Comparison of ENCODE assay signal across 8 cellular contexts in the genomic region with DNA sequence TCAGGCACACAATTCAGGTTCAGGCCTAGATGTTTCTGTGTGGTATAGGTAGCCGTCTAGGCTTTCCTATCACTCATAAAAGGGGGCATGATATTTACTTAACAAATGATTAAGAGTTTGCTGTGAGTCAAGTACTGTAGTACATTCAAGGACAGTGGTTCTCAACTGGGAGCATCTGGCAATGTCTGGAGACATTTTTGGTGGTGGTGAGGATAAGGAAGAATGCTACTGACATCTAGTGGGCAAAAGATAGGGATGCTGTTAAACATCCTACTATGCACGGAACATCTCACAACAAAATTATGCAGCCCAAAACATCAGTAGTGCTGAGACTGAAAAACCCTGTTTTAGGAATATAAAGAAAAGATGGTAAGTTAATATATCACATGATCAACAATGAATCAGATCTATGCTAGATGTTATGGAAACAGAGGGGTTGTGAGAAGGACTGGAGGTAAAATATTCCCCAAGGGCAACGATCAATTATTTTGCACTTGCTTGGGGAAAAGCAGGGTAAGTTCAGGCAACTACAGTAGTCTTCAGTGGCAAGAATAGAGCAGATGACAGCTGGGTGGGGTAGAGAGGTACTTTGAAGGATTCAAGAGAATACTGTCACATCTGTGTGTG. TPM values are rescaled to one million over a fixed set of nuclear protein-coding genes. Genes with fewer than 3 reads are reported as not detected.
DNase-seq lines count a peak whose midpoint lies in the region; ATAC-seq and TF ChIP-seq lines count a peak whose summit lies in the region.

No MANE protein-coding gene starts in this region.

- no peaks in the 10 kb centered on the region for H3K27me3 Mint-ChIP-seq in dendritic cell treated with granulocyte-macrophage colony-stimulating factor and Interleukin-4, amounts not matched to agents 40 ng/mL and 50 ng/mL, for 4 days
- no peaks in the 10 kb centered on the region for H3K27me3 Mint-ChIP-seq in progenitor cell of endocrine pancreas

- peaks cover 86% of the 10 kb centered on the region for H3K36me3 Mint-ChIP-seq in dendritic cell treated with granulocyte-macrophage colony-stimulating factor and Interleukin-4, amounts not matched to agents 40 ng/mL and 50 ng/mL, for 4 days (ENCODE audit: low read depth)
- H3K36me3 Mint-ChIP-seq in progenitor cell of endocrine pancreas (ENCODE audit: insufficient read depth): peaks cover 28% of the 10 kb centered on the region

- ATAC-seq in right cardiac atrium: no peak
- no peak for ATAC-seq in HG02852 (IDR thresholded peaks at IDR 0.05; ENCODE audit: unreplicated experiment)

- TF ChIP-seq CTCF in left ventricle myocardium inferior (IDR thresholded peaks at IDR 0.05; ENCODE audit: borderline replicate concordance) (peak; percentile 41), progenitor cell of endocrine pancreas (IDR thresholded peaks at IDR 0.05; ENCODE audit: unreplicated experiment) (peak; percentile 65), ovary (IDR thresholded peaks at IDR 0.05) (peak in 1 of 3 donors; percentile 22)

- H3K9me3 ChIP-seq in left ventricle myocardium inferior (replicated peaks) (no peaks in the 10 kb centered on the region), right cardiac atrium (ENCODE audit: control insufficient read depth, low read length) (no peaks in the 10 kb centered on the region), ovary (no peaks in the 10 kb centered on the region)

- 76% methylated on average over 3 of the region's 3 CpGs for WGBS in right cardiac atrium
- 36 to 52% (median 45%) methylated on average over 3 of the region's 3 CpGs for WGBS in ovary, 3 donors

- intact Hi-C loops in left ventricle myocardium inferior (cut with micrococcal nuclease) (no loop called here), right cardiac atrium (cut with DNase I) (no loop called here), ovary (cut with DNase I) (no loop called here)
- intact Hi-C loops in dendritic cell treated with granulocyte-macrophage colony-stimulating factor and Interleukin-4, amounts not matched to agents 40 ng/mL and 50 ng/mL, for 4 days (cut with micrococcal nuclease): no loop called here

- no peaks in the 10 kb centered on the region for H3K9me3 Mint-ChIP-seq in dendritic cell treated with granulocyte-macrophage colony-stimulating factor and Interleukin-4, amounts not matched to agents 40 ng/mL and 50 ng/mL, for 4 days
- no peaks in the 10 kb centered on the region for H3K9me3 Mint-ChIP-seq in progenitor cell of endocrine pancreas (ENCODE audit: low read depth)

- H3K27ac ChIP-seq in left ventricle myocardium inferior (replicated peaks) (no peak overlapping the region), right cardiac atrium (ENCODE audit: low read length) (no peak overlapping the region), ovary (no peak overlapping the region)

- no peaks in the 10 kb centered on the region for H3K27me3 ChIP-seq in left ventricle myocardium inferior (ENCODE audit: low read depth)
- H3K27me3 ChIP-seq in right cardiac atrium (ENCODE audit: control insufficient read depth, insufficient read depth): no peaks in the 10 kb centered on the region
- H3K27me3 ChIP-seq in ovary: no peaks in the 10 kb centered on the region

- H3K4me3 Mint-ChIP-seq in dendritic cell treated with granulocyte-macrophage colony-stimulating factor and Interleukin-4, amounts not matched to agents 40 ng/mL and 50 ng/mL, for 4 days: no peak overlapping the region
- no peak overlapping the region for H3K4me3 Mint-ChIP-seq in progenitor cell of endocrine pancreas (ENCODE audit: low read depth)

- H3K4me1 ChIP-seq in left ventricle myocardium inferior: peaks cover 33% of the 10 kb centered on the region
- H3K4me1 ChIP-seq in right cardiac atrium (ENCODE audit: control insufficient read depth, insufficient read depth, low read length): no peaks in the 10 kb centered on the region
- no peaks in the 10 kb centered on the region for H3K4me1 ChIP-seq in ovary (ENCODE audit: insufficient read depth)

- H3K36me3 ChIP-seq in left ventricle myocardium inferior (peaks cover 87% of the 10 kb centered on the region), ovary (no peaks in the 10 kb centered on the region)

- TF ChIP-seq POLR2A in ovary (IDR thresholded peaks at IDR 0.05): no peak

- TF ChIP-seq EP300 in ovary (IDR thresholded peaks at IDR 0.05): no peak

- no peak overlapping the region for H3K4me3 ChIP-seq in left ventricle myocardium inferior
- no peak overlapping the region for H3K4me3 ChIP-seq in right cardiac atrium (ENCODE audit: low read length)
- no peak overlapping the region for H3K4me3 ChIP-seq in ovary

- DNase-seq in left ventricle myocardium inferior (no peak), right cardiac atrium (no peak), NCI-H69 (lab: John Stamatoyannopoulos, UW) (peak; percentile 27), progenitor cell of endocrine pancreas (ENCODE audit: low spot score, unreplicated experiment) (no peak), HK-2 (ENCODE audit: unreplicated experiment) (no peak), ovary (no peak)

- peaks cover 34% of the 10 kb centered on the region for H3K4me1 Mint-ChIP-seq in dendritic cell treated with granulocyte-macrophage colony-stimulating factor and Interleukin-4, amounts not matched to agents 40 ng/mL and 50 ng/mL, for 4 days (ENCODE audit: low read depth)
- peaks cover 14% of the 10 kb centered on the region for H3K4me1 Mint-ChIP-seq in progenitor cell of endocrine pancreas (ENCODE audit: low read depth)

- H3K27ac Mint-ChIP-seq in dendritic cell treated with granulocyte-macrophage colony-stimulating factor and Interleukin-4, amounts not matched to agents 40 ng/mL and 50 ng/mL, for 4 days: peak overlapping the region; percentile 3
- no peak overlapping the region for H3K27ac Mint-ChIP-seq in progenitor cell of endocrine pancreas

RNA-seq across cellular contexts. Expression of a gene that starts 4.9 kb away (rescaled TPM):
- 40.0 TPM for total RNA-seq in left ventricle myocardium inferior
- 10 to 100 TPM; 33.3 to 43.5 (median 39.4) TPM for total RNA-seq in right cardiac atrium
- polyA plus RNA-seq in right cardiac atrium: 35.1 TPM
- 48.7 and 50.8 TPM in 2 replicates for total RNA-seq in progenitor cell of endocrine pancreas
- 10 to 100 TPM; 17.8 to 60.0 (median 42.0) TPM for total RNA-seq in ovary
- polyA plus RNA-seq in ovary: 10 to 100 TPM; 25.7 to 27.9 TPM

RNA-seq across cellular contexts. Expression of a gene that starts 35.1 kb away (rescaled TPM):
- total RNA-seq in left ventricle myocardium inferior (11.4 TPM), right cardiac atrium (10 to 100 TPM in 2 of 4 donors, 1 to 10 TPM in 2; 9.3 to 10.4 (median 10.1) TPM), progenitor cell of endocrine pancreas (16.2 and 20.1 TPM in 2 replicates), ovary (10 to 100 TPM in 4 of 7 donors, 1 to 10 TPM in 3; 6.6 to 18.4 (median 10.4) TPM)
- polyA plus RNA-seq in right cardiac atrium (3.8 TPM), ovary (10 to 100 TPM in 1 of 2 donors, 1 to 10 TPM in 1; 3.1 to 12.2 TPM)
